ENCODE assay signal across 18 cellular contexts in the genomic region with DNA sequence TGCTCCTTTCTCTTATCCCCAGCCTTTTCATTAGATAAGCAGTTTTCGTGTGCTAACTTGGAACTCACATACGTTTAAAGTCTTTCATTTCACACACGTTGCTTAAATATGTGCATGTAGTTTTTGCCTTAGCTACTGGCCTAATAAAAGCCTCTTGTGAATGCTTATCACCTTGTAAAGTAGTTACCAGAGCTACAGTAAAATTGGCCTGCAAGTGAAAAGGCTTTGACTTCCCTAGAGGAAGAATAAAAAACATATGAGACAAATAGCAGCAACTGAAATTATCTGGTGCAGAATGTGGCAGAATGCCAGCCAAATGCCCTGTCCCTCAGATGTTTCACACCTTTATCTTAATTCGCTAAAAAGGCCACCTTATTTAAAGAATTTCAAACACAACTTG. TPM values are rescaled to one million over a fixed set of nuclear protein-coding genes. Genes with fewer than 3 reads are reported as not detected.
DNase-seq lines count a peak whose midpoint lies in the region; ATAC-seq, FAIRE-seq and TF ChIP-seq lines count a peak whose summit lies in the region.
"Had no signal": no experiment of that assay in that cellular context is flagged by ENCODE, and none has a peak within 500 bp of the region (broad histone marks: within the 10 kb centered on the region; RNA-seq: fewer than 3 reads in every experiment).

No MANE protein-coding gene starts in this region.

- no peak for TF ChIP-seq POLR2A in K562 (conservative IDR thresholded peaks at IDR 0.05)

- no peak for TF ChIP-seq EP300 in K562 (IDR thresholded peaks at IDR 0.05; ENCODE audit: low read length)

- intact Hi-C loops in K562 (cut with micrococcal nuclease) = no loop called here

- ATAC-seq in K562 = no peak
- no peak for ATAC-seq in stimulated activated memory B cell treated with anti-CD40 and anti-IgM and Interleukin-4, amounts not matched to agents 10 μg/mL and 1 μg/mL and 100 μg/mL, for 72 hours
- no peak for ATAC-seq in HG02798 (IDR thresholded peaks at IDR 0.05; ENCODE audit: poor library complexity, unreplicated experiment)
- no peak for ATAC-seq in HG02840 (IDR thresholded peaks at IDR 0.05; ENCODE audit: low FRiP score, unreplicated experiment)
- ATAC-seq: foreskin keratinocyte; sciatic nerve; stimulated activated naive CD8-positive, alpha-beta T cell treated with anti-CD3 and anti-CD28 coated beads, Interleukin-15, Interleukin-2, amounts not matched to agents 100 U/mL and 50 U/mL, for 24 hours had no signal

- no peak for TF ChIP-seq RAD21 in K562 (CRISPR knock-in tag; conservative IDR thresholded peaks at IDR 0.05 in 1 of 2, IDR thresholded peaks at IDR 0.05 in 1 of 2)

- peak overlapping the region; percentile 14 for H3K27ac Mint-ChIP-seq in stimulated activated memory B cell treated with anti-CD40 and anti-IgM and Interleukin-4, amounts not matched to agents 10 μg/mL and 1 μg/mL and 100 μg/mL, for 72 hours
- H3K27ac Mint-ChIP-seq: activated B cell treated with CpG ODN at 0.5 μM for 24 hours; activated naive CD8-positive, alpha-beta T cell treated with anti-CD3 and anti-CD28 coated beads for 36 hours had no signal

- H3K79me2 ChIP-seq in K562 (ENCODE audit: control insufficient read depth, insufficient read depth, low read length) = no peaks in the 10 kb centered on the region

- peaks cover 22% of the 10 kb centered on the region for H3K4me1 Mint-ChIP-seq in stimulated activated memory B cell treated with anti-CD40 and anti-IgM and Interleukin-4, amounts not matched to agents 10 μg/mL and 1 μg/mL and 100 μg/mL, for 72 hours

- no peaks in the 10 kb centered on the region for H3K27me3 ChIP-seq in K562 (ENCODE audit: control insufficient read depth in 2 of 2, insufficient read depth in 2 of 2, low read length in 2 of 2)
- H3K27me3 ChIP-seq: foreskin keratinocyte, neutrophil, tibial nerve had no signal

- no peak overlapping the region for H3K4me2 ChIP-seq in K562 (ENCODE audit: insufficient read depth, low read length)

- no peak overlapping the region for H3K4me3 ChIP-seq in K562
- H3K4me3 ChIP-seq: tibial nerve had no signal

- peaks cover 6% of the 10 kb centered on the region for H3K36me3 Mint-ChIP-seq in stimulated activated memory B cell treated with anti-CD40 and anti-IgM and Interleukin-4, amounts not matched to agents 10 μg/mL and 1 μg/mL and 100 μg/mL, for 72 hours
- H3K36me3 Mint-ChIP-seq: activated naive CD8-positive, alpha-beta T cell treated with anti-CD3 and anti-CD28 coated beads for 36 hours had no signal

- no peaks in the 10 kb centered on the region for H4K20me1 ChIP-seq in K562 (replicated peaks; ENCODE audit: control insufficient read depth, insufficient read depth, low read length)

- no peak overlapping the region for H2AFZ ChIP-seq in K562 (ENCODE audit: low read depth, low read length)

- H3K27ac ChIP-seq in K562 (ENCODE audit: extremely low read depth, low read depth, low read length) = no peak overlapping the region
- H3K27ac ChIP-seq: foreskin keratinocyte, neutrophil, tibial nerve had no signal

- in situ Hi-C loops in K562 (cut with MboI) = no loop called here

- CTCF ChIA-PET in K562 (lab: Yijun Ruan, JAX; ENCODE audit: low intra/inter-chr PET ratio) = no interaction called here

- WGBS in K562 (ENCODE audit: insufficient coverage, low coverage, missing lambda C conversion rate) = 23% methylated on average over 4 of the region's 4 CpGs

- H3K9me1 ChIP-seq in K562 (ENCODE audit: control insufficient read depth, insufficient read depth, low read length) = no peaks in the 10 kb centered on the region

- H3K4me1 ChIP-seq in K562 (replicated peaks in 1 of 2; ENCODE audit: control insufficient read depth in 2 of 2, insufficient read depth in 2 of 2, low read length in 2 of 2) = no peaks in the 10 kb centered on the region
- H3K4me1 ChIP-seq: foreskin keratinocyte had no signal

- DNase-seq in NCI-H748 (lab: John Stamatoyannopoulos, UW; ENCODE audit: unreplicated experiment) (peak; percentile 13), NCI-H748 treated with DMSO at 0.1 percent for 48 hours (lab: John Stamatoyannopoulos, UW) (no peak), NCI-H2081 (lab: John Stamatoyannopoulos, UW) (peak; percentile 7 to 59), K562 (ENCODE audit: extremely low read depth in 1 of 4, low spot score in 3 of 4) (no peak), pons (ENCODE audit: low spot score) (no peak)
- DNase-seq: activated B cell treated with CpG ODN at 0.5 μM for 24 hours; activated naive CD8-positive, alpha-beta T cell treated with anti-CD3 and anti-CD28 coated beads for 36 hours; foreskin keratinocyte; NCI-H446 treated with DMSO at 0.1 percent for 48 hours; stimulated activated naive CD8-positive, alpha-beta T cell treated with anti-CD3 and anti-CD28 coated beads, Interleukin-15, Interleukin-2, amounts not matched to agents 100 U/mL and 50 U/mL, for 24 hours had no signal

- H3K9me3 Mint-ChIP-seq in stimulated activated memory B cell treated with anti-CD40 and anti-IgM and Interleukin-4, amounts not matched to agents 10 μg/mL and 1 μg/mL and 100 μg/mL, for 72 hours = no peaks in the 10 kb centered on the region
- H3K9me3 Mint-ChIP-seq: activated B cell treated with CpG ODN at 0.5 μM for 24 hours; activated naive CD8-positive, alpha-beta T cell treated with anti-CD3 and anti-CD28 coated beads for 36 hours; brain had no signal

- POLR2A ChIA-PET in K562 (lab: Yijun Ruan, JAX) = no interaction called here

- no peaks in the 10 kb centered on the region for H3K9me3 ChIP-seq in K562 (replicated peaks; ENCODE audit: control insufficient read depth, insufficient read depth, low read depth, low read length)
- H3K9me3 ChIP-seq: neutrophil, tibial nerve had no signal

- H3K27me3 Mint-ChIP-seq in stimulated activated memory B cell treated with anti-CD40 and anti-IgM and Interleukin-4, amounts not matched to agents 10 μg/mL and 1 μg/mL and 100 μg/mL, for 72 hours = no peaks in the 10 kb centered on the region
- H3K27me3 Mint-ChIP-seq: activated B cell treated with CpG ODN at 0.5 μM for 24 hours; activated naive CD8-positive, alpha-beta T cell treated with anti-CD3 and anti-CD28 coated beads for 36 hours; brain had no signal

- no peak overlapping the region for H3K9ac ChIP-seq in K562 (ENCODE audit: insufficient read depth in 1 of 2, low read depth in 2 of 2, low read length in 2 of 2)

- BruUV-seq in K562 (replicated peaks; lab: Mats Ljungman, UMichigan) = no TSS peak

- no peak for FAIRE-seq in K562 (lab: Jason Lieb, UNC)
- FAIRE-seq: H1 had no signal

- H3K36me3 ChIP-seq in K562 (ENCODE audit: control insufficient read depth, insufficient read depth, low read length) = no peaks in the 10 kb centered on the region
- H3K36me3 ChIP-seq: neutrophil, tibial nerve had no signal

- TF ChIP-seq CTCF in K562 (IDR thresholded peaks at IDR 0.05 in 2 of 3, conservative IDR thresholded peaks at IDR 0.05 in 1 of 3; ENCODE audit: insufficient read depth in 2 of 3, low read depth in 1 of 3, low read length in 3 of 3) = no peak

- H3K4me3 Mint-ChIP-seq in stimulated activated memory B cell treated with anti-CD40 and anti-IgM and Interleukin-4, amounts not matched to agents 10 μg/mL and 1 μg/mL and 100 μg/mL, for 72 hours = no peak overlapping the region
- H3K4me3 Mint-ChIP-seq: activated B cell treated with CpG ODN at 0.5 μM for 24 hours; activated naive CD8-positive, alpha-beta T cell treated with anti-CD3 and anti-CD28 coated beads for 36 hours; brain had no signal

TF ChIP-seq in K562, 482 proteins besides CTCF, POLR2A, EP300 and RAD21:
- TF ChIP-seq HDAC1 (IDR thresholded peaks at IDR 0.05) = no peak
- TF ChIP-seq NFIC (IDR thresholded peaks at IDR 0.05) = peak; percentile 36; the same call in 1 of the 2 replicates

RNA-seq across cellular contexts. Expression of a gene that starts 28.0 kb away (rescaled TPM):
- 11.9 and 29.3 TPM in 2 replicates for total RNA-seq in K562 (2011; cell fraction: chromatin; rRNA removed; ENCODE audit: low replicate concordance)
- 14.1 and 15.8 TPM in 2 replicates for total RNA-seq in K562 (2011; cell fraction: nucleolus; rRNA removed)
- 26.5 and 30.7 TPM in 2 replicates for total RNA-seq in K562 (2011; cell fraction: nucleoplasm; rRNA removed)
- total RNA-seq in K562 (2014; rRNA removed) (63.2 and 68.5 TPM in 2 replicates), K562 (2014; rRNA removed; fragmentation: Illumina TruSeq; extraction: Trizol) (152 and 160 TPM in 2 replicates), K562 (2015; rRNA removed; fragmentation: Illumina TruSeq; extraction: Trizol) (89.5 and 100 TPM in 2 replicates), K562 (2021) (116 and 124 TPM in 2 replicates)
- polyA plus RNA-seq in K562 (2011; rRNA removed) (146 and 188 TPM in 2 replicates), K562 (2014; fragmentation: Illumina TruSeq; extraction: Trizol) (92.4 and 107 TPM in 2 replicates), K562 (2014; fragmentation: Nextera tagmentation; extraction: Ambion mirVana) (100 to 1,000 TPM; 202 to 265 TPM), K562 (2014; rRNA removed) (114 and 125 TPM in 2 replicates)
- 27.0 and 62.9 TPM in 2 replicates for polyA plus RNA-seq in K562 (2011; cell fraction: cytosol; rRNA removed)
- 24.4 and 34.7 TPM in 2 replicates for polyA plus RNA-seq in K562 (2011; cell fraction: nucleus; rRNA removed)
- 130 and 162 TPM in 2 replicates for polyA plus RNA-seq in K562 (2012)
- 35.4 and 39.6 TPM in 2 replicates for polyA minus RNA-seq in K562 (2011; rRNA and poly(A)+ RNA removed)
- 14.7 and 17.8 TPM in 2 replicates for polyA minus RNA-seq in K562 (2011; cell fraction: cytosol; rRNA and poly(A)+ RNA removed)
- polyA minus RNA-seq in K562 (2011; cell fraction: nucleus; rRNA and poly(A)+ RNA removed) = 16.4 and 28.7 TPM in 2 replicates

Comparison
In these comparisons a context has a peak if more than half of its experiments do, and no peak if none do; other contexts are left out.
1. DNase-seq: peak in NCI-H748 (single experiment) and NCI-H2081 (2 of 2); none in NCI-H748 treated with DMSO at 0.1 percent for 48 hours (single experiment), K562 (0 of 4) and pons (single experiment).